16 cellular contexts compared by ENCODE assay signal in genomic region chr15:71334434-71334833, GRCh38.
"Had no signal": no experiment of that assay in that cellular context is flagged by ENCODE, and none has a peak within 500 bp of the region (broad histone marks: within the 10 kb centered on the region; RNA-seq: fewer than 3 reads in every experiment).

No MANE protein-coding gene starts in this region.

- H3K36me3 Mint-ChIP-seq: activated naive CD8-positive, alpha-beta T cell treated with anti-CD3 and anti-CD28 coated beads, Interleukin-2, amount 10 ng/mL, durations not matched to agents 7 days and 5 days; neural progenitor cell had no signal

- H3K27me3 Mint-ChIP-seq: activated B cell treated with CpG ODN at 0.5 μM for 24 hours; activated CD8-positive, alpha-beta T cell treated with anti-CD3 and anti-CD28 coated beads for 36 hours had no signal

- H3K27me3 ChIP-seq: cardiac muscle cell, heart right ventricle, neural progenitor cell had no signal

- H3K27ac Mint-ChIP-seq: activated B cell treated with CpG ODN at 0.5 μM for 24 hours; activated CD8-positive, alpha-beta T cell treated with anti-CD3 and anti-CD28 coated beads for 36 hours; activated naive CD8-positive, alpha-beta T cell treated with anti-CD3 and anti-CD28 coated beads, Interleukin-2, amount 10 ng/mL, durations not matched to agents 7 days and 5 days; neural progenitor cell had no signal

- H3K9me3 Mint-ChIP-seq: activated B cell treated with CpG ODN at 0.5 μM for 24 hours; activated CD8-positive, alpha-beta T cell treated with anti-CD3 and anti-CD28 coated beads for 36 hours; activated naive CD8-positive, alpha-beta T cell treated with anti-CD3 and anti-CD28 coated beads, Interleukin-2, amount 10 ng/mL, durations not matched to agents 7 days and 5 days; neural progenitor cell had no signal

- H3K9me3 ChIP-seq: heart right ventricle had no signal

- DNase-seq: activated B cell treated with CpG ODN at 0.5 μM for 24 hours; activated CD4-positive, alpha-beta T cell treated with anti-CD3 and anti-CD28 coated beads for 48 hours; activated CD8-positive, alpha-beta T cell treated with anti-CD3 and anti-CD28 coated beads for 36 hours; activated naive CD4-positive, alpha-beta T cell; activated naive CD8-positive, alpha-beta T cell treated with anti-CD3 and anti-CD28 coated beads, Interleukin-2, amount 10 ng/mL, durations not matched to agents 7 days and 5 days; anterior cingulate cortex; heart right ventricle; left colon; midbrain; stimulated activated CD4-positive, alpha-beta T cell treated with anti-CD3 and anti-CD28 coated beads, Interleukin-4, amount 100 ng/mL, for 24 hours; stimulated activated naive CD4-positive, alpha-beta T cell; substantia nigra had no signal

- H3K36me3 ChIP-seq: cardiac muscle cell, neural progenitor cell had no signal

- H3K4me1 Mint-ChIP-seq: activated B cell treated with CpG ODN at 0.5 μM for 24 hours; activated naive CD8-positive, alpha-beta T cell treated with anti-CD3 and anti-CD28 coated beads, Interleukin-2, amount 10 ng/mL, durations not matched to agents 7 days and 5 days had no signal

- ATAC-seq: activated CD8-positive, alpha-beta T cell treated with anti-CD3 and anti-CD28 coated beads for 36 hours; heart right ventricle; left colon had no signal

- H3K4me3 Mint-ChIP-seq: activated B cell treated with CpG ODN at 0.5 μM for 24 hours; activated CD8-positive, alpha-beta T cell treated with anti-CD3 and anti-CD28 coated beads for 36 hours; activated naive CD8-positive, alpha-beta T cell treated with anti-CD3 and anti-CD28 coated beads, Interleukin-2, amount 10 ng/mL, durations not matched to agents 7 days and 5 days; neural progenitor cell had no signal

- H3K4me3 ChIP-seq: cardiac muscle cell, heart right ventricle, lung, neural progenitor cell had no signal

- H3K4me2 ChIP-seq: neural progenitor cell had no signal

- H2AFZ ChIP-seq: neural progenitor cell had no signal

- H3K27ac ChIP-seq: cardiac muscle cell, epithelial cell of prostate, neural progenitor cell had no signal

- H3K9ac ChIP-seq: neural progenitor cell had no signal
